ENCODE assay signal across 8 cellular contexts in the genomic region with DNA sequence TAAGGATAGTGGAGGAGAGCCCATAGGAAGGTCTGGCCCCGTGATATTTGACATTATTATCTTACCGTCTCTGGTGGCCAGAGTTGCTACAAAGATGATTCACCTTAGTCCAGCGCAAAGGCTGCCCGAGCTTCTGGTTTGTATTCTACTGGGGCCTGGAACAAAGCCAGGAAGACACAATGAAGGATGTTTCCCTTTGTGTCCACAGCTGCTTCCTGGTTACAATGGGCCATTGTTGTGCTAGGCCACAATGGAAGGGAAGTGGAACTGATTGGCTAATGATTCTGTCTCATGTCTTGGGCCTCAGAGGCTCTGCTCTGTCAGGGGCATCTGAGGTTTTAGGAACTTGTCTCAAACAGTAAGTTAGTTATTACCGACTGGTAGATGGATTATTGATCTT.
DNase-seq lines count a peak whose midpoint lies in the region; ATAC-seq and TF ChIP-seq lines count a peak whose summit lies in the region.

No MANE protein-coding gene starts in this region.

- H3K27ac ChIP-seq in tibial nerve: peak overlapping the region in 2 of 4 donors; percentile 40 to 59

- H3K4me3 ChIP-seq in tibial nerve (no peak overlapping the region), H7 (ENCODE audit: insufficient read depth, low read depth, low read length) (no peak overlapping the region)

- peak; percentile 11 for DNase-seq in RPMI7951 (ENCODE audit: low read depth)
- DNase-seq in Right ventricle myocardium superior: no peak
- DNase-seq in tibial nerve (ENCODE audit: low spot score in 2 of 2): peak; percentile 20 to 73
- DNase-seq in NCI-H1105 (lab: John Stamatoyannopoulos, UW): no peak
- DNase-seq in H7: no peak
- no peak for DNase-seq in mesenteric fat pad (ENCODE audit: low spot score)

- TF ChIP-seq POLR2A in tibial nerve (IDR thresholded peaks at IDR 0.05): no peak

- TF ChIP-seq EP300 in tibial nerve (IDR thresholded peaks at IDR 0.05): peak in 1 of 2 donors; percentile 81

- H3K27me3 ChIP-seq in tibial nerve (no peaks in the 10 kb centered on the region), H7 (ENCODE audit: control insufficient read depth, insufficient read depth, low read length) (no peaks in the 10 kb centered on the region)

- no peaks in the 10 kb centered on the region for H3K9me3 ChIP-seq in tibial nerve

- intact Hi-C loops in Right ventricle myocardium superior (cut with DNase I): no loop called here

- ATAC-seq in GM18517 (IDR thresholded peaks at IDR 0.05; ENCODE audit: unreplicated experiment) (peak; percentile 85), HG03066 (IDR thresholded peaks at IDR 0.05; ENCODE audit: low read depth, unreplicated experiment) (peak; percentile 81), Right ventricle myocardium superior (ENCODE audit: poor library complexity) (peak; percentile 72)

- H3K36me3 ChIP-seq in tibial nerve (no peaks in the 10 kb centered on the region), H7 (replicated peaks; ENCODE audit: control insufficient read depth, insufficient read depth, low read length) (no peaks in the 10 kb centered on the region)

- WGBS in tibial nerve, 2 donors: 13 to 20% methylated on average over 5 of the region's 5 CpGs

- peaks cover 0 to 48% (median 8%) of the 10 kb centered on the region in 4 donors for H3K4me1 ChIP-seq in tibial nerve

- no peak for TF ChIP-seq CTCF in tibial nerve (IDR thresholded peaks at IDR 0.05)

Comparison
In these comparisons a context has a peak if more than half of its experiments do, and no peak if none do; other contexts are left out.
1. DNase-seq: peak in RPMI7951 (single experiment) and tibial nerve (2 of 2); none in Right ventricle myocardium superior (single experiment), NCI-H1105 (single experiment), H7 (single experiment) and mesenteric fat pad (single experiment).
2. Peak in every context shown above with its lines, with median percentiles within 50 percentile points of each other: ATAC-seq.